ENCODE assay signal across 1 cellular context in the genomic region with DNA sequence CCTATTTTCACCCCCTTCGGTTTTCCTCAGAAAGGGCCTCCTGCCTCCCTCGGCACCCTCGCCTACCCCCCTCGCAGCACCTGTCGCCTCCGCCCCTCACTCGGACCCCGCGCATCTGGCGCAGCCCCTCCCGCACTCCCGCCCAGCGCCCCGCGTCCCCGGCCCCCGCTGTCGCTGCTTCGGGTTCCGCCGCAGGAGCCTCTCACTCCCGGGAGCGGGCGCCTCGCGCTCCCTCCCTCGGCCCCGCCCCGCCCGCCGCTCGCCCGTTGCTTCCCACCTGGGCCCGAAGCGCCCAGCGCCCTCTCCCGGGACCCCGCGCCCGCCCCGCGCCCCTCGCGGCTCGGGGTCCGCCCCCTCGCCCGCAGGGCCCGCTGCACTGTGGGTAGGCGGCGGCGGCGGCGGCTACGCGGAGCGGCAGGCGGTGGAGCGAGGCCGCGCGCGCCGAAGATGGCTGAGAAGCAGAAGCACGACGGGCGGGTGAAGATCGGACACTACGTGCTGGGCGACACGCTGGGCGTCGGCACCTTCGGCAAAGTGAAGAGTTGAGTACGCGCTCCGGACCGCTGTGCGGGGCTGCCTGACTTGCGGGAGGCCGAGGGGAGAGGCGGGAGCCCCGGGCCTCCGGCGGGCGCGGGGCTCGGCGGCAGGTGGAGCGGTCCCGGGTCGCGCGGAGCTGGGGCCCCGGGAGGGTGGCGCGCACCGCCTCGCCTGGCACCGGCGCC.
TF ChIP-seq lines count a peak whose summit lies in the region.

PRKAA2 (plus strand) TSS at position 374 of the 722 bp plus-strand sequence; CDS start at position 448, 74 bp downstream.

TF ChIP-seq in K562, 482 proteins besides CTCF, POLR2A, EP300 and RAD21 (continued from another document):
- TF ChIP-seq ATF4 (CRISPR knock-in tag; IDR thresholded peaks at IDR 0.05), result no peak
- TF ChIP-seq L3MBTL2 (IDR thresholded peaks at IDR 0.05), result 0 out of 2 replicates have a peak, but pooled peaks have one; percentile 19
- TF ChIP-seq, protein P1, sequence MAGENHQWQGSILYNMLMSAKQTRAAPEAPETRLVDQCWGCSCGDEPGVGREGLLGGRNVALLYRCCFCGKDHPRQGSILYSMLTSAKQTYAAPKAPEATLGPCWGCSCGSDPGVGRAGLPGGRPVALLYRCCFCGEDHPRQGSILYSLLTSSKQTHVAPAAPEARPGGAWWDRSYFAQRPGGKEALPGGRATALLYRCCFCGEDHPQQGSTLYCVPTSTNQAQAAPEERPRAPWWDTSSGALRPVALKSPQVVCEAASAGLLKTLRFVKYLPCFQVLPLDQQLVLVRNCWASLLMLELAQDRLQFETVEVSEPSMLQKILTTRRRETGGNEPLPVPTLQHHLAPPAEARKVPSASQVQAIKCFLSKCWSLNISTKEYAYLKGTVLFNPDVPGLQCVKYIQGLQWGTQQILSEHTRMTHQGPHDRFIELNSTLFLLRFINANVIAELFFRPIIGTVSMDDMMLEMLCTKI (IDR thresholded peaks at IDR 0.05; ENCODE audit: partially characterized antibody), result no peak
- no peak for TF ChIP-seq ILK (tag; IDR thresholded peaks at IDR 0.05; ENCODE audit: borderline replicate concordance, low read depth)
